9 cellular contexts compared by ENCODE assay signal in the genomic region with DNA sequence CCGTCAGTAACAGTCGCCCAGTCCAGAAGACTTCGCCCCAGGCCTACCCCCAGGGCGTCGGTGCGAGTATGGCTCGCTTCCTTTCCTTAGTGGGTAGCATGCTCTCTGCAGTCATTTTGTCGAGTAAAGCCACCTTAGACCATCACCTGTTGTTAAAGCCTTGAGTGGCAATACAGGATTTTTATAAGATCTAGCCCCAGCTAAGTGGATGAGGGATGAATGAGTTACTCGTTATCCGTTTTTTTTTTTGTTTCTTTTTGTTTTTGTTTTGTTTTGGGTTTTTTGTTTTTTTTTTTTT. TPM values are rescaled to one million over a fixed set of nuclear protein-coding genes. Genes with fewer than 3 reads are reported as not detected.
DNase-seq lines count a peak whose midpoint lies in the region; ATAC-seq and TF ChIP-seq lines count a peak whose summit lies in the region.
"Had no signal": no experiment of that assay in that cellular context is flagged by ENCODE, and none has a peak within 500 bp of the region (broad histone marks: within the 10 kb centered on the region; RNA-seq: fewer than 3 reads in every experiment).

No MANE protein-coding gene starts in this region.

- in situ Hi-C loops in ACHN (cut with HindIII; ENCODE audit: low pct_ligation_motif_present, low pct_unique_long_range_greater_than_20kb, low sequenced_read_pairs): no loop called here

- intact Hi-C loops in colonic mucosa (cut with DNase I): no loop called here

- no peaks in the 10 kb centered on the region for H3K9me3 Mint-ChIP-seq in nephron progenitor cell
- H3K9me3 Mint-ChIP-seq: nephron had no signal

- H3K27me3 Mint-ChIP-seq in nephron progenitor cell (ENCODE audit: low read depth, poor library complexity): peaks cover 2% of the 10 kb centered on the region

- ATAC-seq in GM21786 (IDR thresholded peaks at IDR 0.05; ENCODE audit: unreplicated experiment): no peak

- H3K4me1 ChIP-seq in BLaER1: peaks cover 38% of the 10 kb centered on the region
- peaks cover 4% of the 10 kb centered on the region for H3K4me1 ChIP-seq in colonic mucosa

- H3K36me3 Mint-ChIP-seq in nephron progenitor cell (ENCODE audit: low read depth): peaks cover 42% of the 10 kb centered on the region

- TF ChIP-seq CTCF in colonic mucosa (IDR thresholded peaks at IDR 0.05) (no peak), nephron progenitor cell (IDR thresholded peaks at IDR 0.05) (no peak)

- no peaks in the 10 kb centered on the region for H3K9me3 ChIP-seq in BLaER1
- H3K9me3 ChIP-seq in KOPT-K1 (ENCODE audit: insufficient read depth, low read length, poor library complexity, severe bottlenecking): no peaks in the 10 kb centered on the region
- H3K9me3 ChIP-seq in colonic mucosa: no peaks in the 10 kb centered on the region

- DNase-seq in colonic mucosa (no peak), nephron progenitor cell (no peak), superior temporal gyrus (ENCODE audit: extremely low spot score) (no peak), ACHN (no peak), foreskin melanocyte (no peak)

- H3K4me3 ChIP-seq in BLaER1 (peak overlapping the region; percentile 85), colonic mucosa (peak overlapping the region; percentile 93)

- no peak overlapping the region for H3K4me3 Mint-ChIP-seq in nephron progenitor cell
- H3K4me3 Mint-ChIP-seq: nephron had no signal

- peaks cover 45% of the 10 kb centered on the region for H4K20me1 ChIP-seq in BLaER1

- H3K27ac ChIP-seq in BLaER1 (no peak overlapping the region), KOPT-K1 (ENCODE audit: low read depth, low read length, poor library complexity, severe bottlenecking) (peak overlapping the region; percentile 73), colonic mucosa (no peak overlapping the region)

- peaks cover 20% of the 10 kb centered on the region for H3K4me1 Mint-ChIP-seq in nephron progenitor cell

- peak overlapping the region; percentile 76 for H3K4me2 ChIP-seq in BLaER1

- H3K36me3 ChIP-seq in BLaER1 (peaks cover 39% of the 10 kb centered on the region), KOPT-K1 (ENCODE audit: insufficient read depth, low read length) (peaks cover 40% of the 10 kb centered on the region), colonic mucosa (peaks cover 7% of the 10 kb centered on the region)

- no peaks in the 10 kb centered on the region for H3K27me3 ChIP-seq in BLaER1
- no peaks in the 10 kb centered on the region for H3K27me3 ChIP-seq in colonic mucosa

- H3K9ac ChIP-seq in BLaER1 (peak overlapping the region; percentile 94; the same call in 1 of the 2 replicates), colonic mucosa (ENCODE audit: low read depth in 2 of 2, low read length in 2 of 2) (peak overlapping the region; percentile 58 to 86)

- peak overlapping the region; percentile 94 for H3K27ac Mint-ChIP-seq in nephron progenitor cell

RNA-seq across cellular contexts. Expression of gene KLHL11, which starts 0.3 kb away (rescaled TPM):
- total RNA-seq in colonic mucosa: 10 to 100 TPM in 1 of 2 donors, 1 to 10 TPM in 1; 10.0 to 14.0 TPM

RNA-seq across cellular contexts. Expression of gene KLHL10, which starts 27.9 kb away (rescaled TPM):
- total RNA-seq in colonic mucosa: not detected

RNA-seq across cellular contexts. Expression of gene NT5C3B, which starts 29.5 kb away (rescaled TPM):
- 10 to 100 TPM; 19.5 to 20.2 TPM for total RNA-seq in colonic mucosa

RNA-seq across cellular contexts. Expression of gene FKBP10, which starts 52.7 kb away (rescaled TPM):
- 10 to 100 TPM; 10.3 to 12.8 TPM for total RNA-seq in colonic mucosa

RNA-seq across cellular contexts. Expression of gene ACLY, which starts 53.2 kb away (rescaled TPM):
- 100 to 1,000 TPM; 135 to 145 TPM for total RNA-seq in colonic mucosa
